In genomic region chr7:19772323-19772722, GRCh38 we compare ENCODE assay signal across 15 cellular contexts.
DNase-seq lines count a peak whose midpoint lies in the region; ATAC-seq and TF ChIP-seq lines count a peak whose summit lies in the region.
"Had no signal": no experiment of that assay in that cellular context is flagged by ENCODE, and none has a peak within 500 bp of the region (broad histone marks: within the 10 kb centered on the region; RNA-seq: fewer than 3 reads in every experiment).

No MANE protein-coding gene starts in this region.

- peaks cover 9 to 18% of the 10 kb centered on the region in 2 donors for H3K4me1 Mint-ChIP-seq in stimulated activated naive B cell treated with anti-CD40 and anti-IgM and Interleukin-4, amounts not matched to agents 10 μg/mL and 1 μg/mL and 100 μg/mL, for 72 hours

- no peaks in the 10 kb centered on the region for H3K9me3 Mint-ChIP-seq in stimulated activated naive B cell treated with anti-CD40 and anti-IgM and Interleukin-4, amounts not matched to agents 10 μg/mL and 1 μg/mL and 100 μg/mL, for 72 hours
- H3K9me3 Mint-ChIP-seq: naive B cell had no signal

- no peaks in the 10 kb centered on the region for H3K36me3 ChIP-seq in iPS-15b (ENCODE audit: control insufficient read depth, insufficient read depth, low read length)
- H3K36me3 ChIP-seq: heart right ventricle, tibial nerve had no signal

- no peak overlapping the region for H3K27ac Mint-ChIP-seq in stimulated activated naive B cell treated with anti-CD40 and anti-IgM and Interleukin-4, amounts not matched to agents 10 μg/mL and 1 μg/mL and 100 μg/mL, for 72 hours

- peaks cover 38 to 48% of the 10 kb centered on the region in 2 donors for H3K27me3 Mint-ChIP-seq in stimulated activated naive B cell treated with anti-CD40 and anti-IgM and Interleukin-4, amounts not matched to agents 10 μg/mL and 1 μg/mL and 100 μg/mL, for 72 hours

- no peaks in the 10 kb centered on the region for H3K36me3 Mint-ChIP-seq in stimulated activated naive B cell treated with anti-CD40 and anti-IgM and Interleukin-4, amounts not matched to agents 10 μg/mL and 1 μg/mL and 100 μg/mL, for 72 hours

- H3K4me1 ChIP-seq in iPS-15b (ENCODE audit: control insufficient read depth, insufficient read depth, low read length): peaks cover 5% of the 10 kb centered on the region

- ATAC-seq in SK-N-SH treated with all-trans-retinoic acid at 6 μM for 48 hours: peak; percentile 19; the same call in 1 of the 3 replicates
- ATAC-seq in stimulated activated naive B cell treated with anti-CD40 and anti-IgM and Interleukin-4, amounts not matched to agents 10 μg/mL and 1 μg/mL and 100 μg/mL, for 72 hours (replicated peaks): no peak
- no peak for ATAC-seq in GM18909 (IDR thresholded peaks at IDR 0.05; ENCODE audit: poor library complexity, unreplicated experiment)
- ATAC-seq: Right ventricle myocardium inferior had no signal

- peaks cover 45% of the 10 kb centered on the region for H3K27me3 ChIP-seq in iPS-15b (ENCODE audit: control insufficient read depth, insufficient read depth, low read length)

- no peaks in the 10 kb centered on the region for H3K9me3 ChIP-seq in iPS-15b (ENCODE audit: control insufficient read depth, insufficient read depth, low read length)
- H3K9me3 ChIP-seq: heart right ventricle, tibial nerve had no signal

- no peak overlapping the region for H3K9ac ChIP-seq in iPS-15b (ENCODE audit: low read depth, low read length)

- peak overlapping the region; percentile 75 for H3K4me3 ChIP-seq in iPS-15b (ENCODE audit: low read depth, low read length)

- DNase-seq in NCI-H524 (lab: John Stamatoyannopoulos, UW): peak; percentile 6 to 28
- DNase-seq in NCI-H524 treated with DMSO at 0.1 percent for 48 hours (lab: John Stamatoyannopoulos, UW): no peak
- no peak for DNase-seq in stimulated activated naive B cell treated with anti-CD40 and anti-IgM and Interleukin-4, amounts not matched to agents 10 μg/mL and 1 μg/mL and 100 μg/mL, for 72 hours
- DNase-seq in stimulated activated naive CD4-positive, alpha-beta T cell (lab: John Stamatoyannopoulos, UW): no peak
- no peak for DNase-seq in GOT3 (lab: John Stamatoyannopoulos, UW)
- DNase-seq: activated gamma-delta T cell; naive B cell; NCI-H1436 treated with DMSO at 0.1 percent for 48 hours; stimulated activated CD4-positive, alpha-beta T cell treated with anti-CD3 and anti-CD28 coated beads, Interleukin-2, amount 100 ng/mL, for 48 hours had no signal

- H3K4me3 Mint-ChIP-seq in stimulated activated naive B cell treated with anti-CD40 and anti-IgM and Interleukin-4, amounts not matched to agents 10 μg/mL and 1 μg/mL and 100 μg/mL, for 72 hours: peak overlapping the region; percentile 45 to 50

TF ChIP-seq in SK-N-SH treated with all-trans-retinoic acid at 6 μM for 48 hours, 23 proteins besides CTCF, POLR2A, EP300 and RAD21:
- TF ChIP-seq GLIS3 (CRISPR knock-in tag; IDR thresholded peaks at IDR 0.05): no peak
- TF ChIP-seq ARNTL (CRISPR knock-in tag; IDR thresholded peaks at IDR 0.05; ENCODE audit: borderline replicate concordance, low read depth): no peak

Comparison
In these comparisons a context has a peak if more than half of its experiments do, and no peak if none do; other contexts are left out.
1. DNase-seq: peak in NCI-H524 (2 of 2); none in NCI-H524 treated with DMSO at 0.1 percent for 48 hours (single experiment), stimulated activated naive B cell treated with anti-CD40 and anti-IgM and Interleukin-4, amounts not matched to agents 10 μg/mL and 1 μg/mL and 100 μg/mL, for 72 hours (single experiment), stimulated activated naive CD4-positive, alpha-beta T cell (0 of 6) and GOT3 (single experiment).